In the genomic region with DNA sequence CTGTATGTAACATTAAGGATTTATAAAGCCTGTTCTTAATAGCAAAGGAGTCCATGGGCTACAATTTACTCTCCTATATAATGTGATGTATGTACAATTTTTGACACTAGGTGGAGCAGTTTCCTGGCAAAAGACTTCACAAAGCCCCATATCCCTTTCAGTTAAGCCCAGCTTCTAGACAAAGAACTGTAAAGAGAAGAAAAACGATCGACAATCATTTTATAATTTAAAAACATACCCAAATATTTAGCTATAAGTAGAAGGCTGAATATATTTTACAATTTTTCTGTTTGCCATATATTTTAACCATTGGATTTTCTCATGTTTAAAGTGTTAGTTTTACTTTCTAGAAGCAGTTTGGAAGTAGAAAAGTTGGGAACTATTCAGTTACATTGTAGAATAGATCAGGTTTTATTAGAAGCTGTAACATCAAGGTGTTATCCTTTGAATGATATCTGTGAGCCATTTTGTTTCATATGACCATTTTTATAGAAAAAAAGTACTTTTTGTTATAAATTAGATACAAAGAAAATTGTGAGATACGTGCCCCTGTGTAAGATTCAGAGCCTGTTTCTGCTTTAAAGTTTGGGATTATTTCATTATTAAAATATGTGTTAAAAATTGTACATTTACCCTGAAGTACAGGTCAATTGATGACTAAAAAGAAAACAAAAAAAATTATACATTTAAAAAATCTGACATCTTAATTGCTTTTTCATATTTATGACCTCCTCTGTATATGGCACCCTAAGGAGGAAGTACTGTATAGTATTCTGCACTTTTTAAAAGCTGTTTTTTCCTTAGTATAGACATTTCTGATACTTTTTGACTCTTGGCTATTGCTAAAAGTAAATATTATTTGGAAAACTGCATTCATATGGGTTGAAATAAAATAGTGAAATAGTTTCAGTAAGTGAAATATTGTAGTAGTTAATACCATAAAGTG, we compare ENCODE assay signal across 8 cellular contexts. TPM values are rescaled to one million over a fixed set of nuclear protein-coding genes. Genes with fewer than 3 reads are reported as not detected.
A peak's percentile ranks its signal among the peaks of the same experiment; 100 is the strongest.
DNase-seq lines count a peak whose midpoint lies in the region; ATAC-seq and TF ChIP-seq lines count a peak whose summit lies in the region.

No MANE protein-coding gene starts in this region.

- H3K9me3 ChIP-seq in thyroid gland: no peaks in the 10 kb centered on the region

- 30 to 32% methylated on average over 3 of the region's 3 CpGs for WGBS in thyroid gland, 2 donors

- H3K27ac ChIP-seq in thyroid gland: peak overlapping the region; percentile 28 to 43 (median 36)

- DNase-seq in D341Med (ENCODE audit: low spot score) (peak; percentile 73), NCI-H1417 treated with DMSO at 0.1 percent for 48 hours (lab: John Stamatoyannopoulos, UW) (peak; percentile 38), SK-MEL-5 (ENCODE audit: low read depth, low spot score) (peak; percentile 97), dermis microvascular lymphatic vessel endothelial cell (ENCODE audit: low read depth in 2 of 2) (peak; percentile 86 to 90), lung microvascular endothelial cell (ENCODE audit: low read depth in 2 of 2) (peak; percentile 92 to 93), thyroid gland (no peak)
- DNase-seq in stimulated activated CD4-positive, alpha-beta T cell treated with anti-CD3 and anti-CD28 coated beads, Interleukin-4, amount 100 ng/mL, for 4 hours: no peak

- H3K36me3 ChIP-seq in thyroid gland: no peaks in the 10 kb centered on the region

- ATAC-seq in GM21737 (IDR thresholded peaks at IDR 0.05; ENCODE audit: unreplicated experiment): peak; percentile 65

- intact Hi-C loops in thyroid gland (cut with DNase I): no loop called here

- H3K27me3 ChIP-seq in thyroid gland: no peaks in the 10 kb centered on the region

- TF ChIP-seq POLR2A in thyroid gland (IDR thresholded peaks at IDR 0.05): no peak

- in situ Hi-C loops in SK-MEL-5 (cut with HindIII; ENCODE audit: low pct_unique_long_range_greater_than_20kb, low sequenced_read_pairs): no loop called here

- peaks cover 9 to 19% of the 10 kb centered on the region in 2 donors for H3K4me1 ChIP-seq in thyroid gland

- peak; percentile 39 to 80 (median 66) for TF ChIP-seq CTCF in thyroid gland (IDR thresholded peaks at IDR 0.05)

- H3K4me3 ChIP-seq in thyroid gland (replicated peaks in 1 of 3): no peak overlapping the region

RNA-seq across cellular contexts. Expression of gene VMP1, which starts 46.3 kb away (rescaled TPM):
- total RNA-seq in SK-MEL-5 (2014; rRNA removed; shearing (Covaris generic)): 505 and 568 TPM in 2 replicates
- 233 and 304 TPM in 2 replicates for polyA plus RNA-seq in SK-MEL-5 (2015; cell fraction: cytosol; rRNA removed)
- 1,128 and 1,243 TPM in 2 replicates for polyA plus RNA-seq in SK-MEL-5 (2015; cell fraction: nucleus; rRNA removed)
- total RNA-seq in dermis microvascular lymphatic vessel endothelial cell (96.5 and 118 TPM in 2 replicates), lung microvascular endothelial cell (99.8 and 126 TPM in 2 replicates), thyroid gland (100 to 1,000 TPM in 3 of 4 donors, 10 to 100 TPM in 1; 98.5 to 168 (median 125) TPM)

RNA-seq across cellular contexts. Expression of gene PTRH2, which starts 46.6 kb away (rescaled TPM):
- total RNA-seq in SK-MEL-5 (2014; rRNA removed; shearing (Covaris generic)): 104 and 125 TPM in 2 replicates
- polyA plus RNA-seq in SK-MEL-5 (2015; cell fraction: cytosol; rRNA removed): 111 and 135 TPM in 2 replicates
- polyA plus RNA-seq in SK-MEL-5 (2015; cell fraction: nucleus; rRNA removed): 87.7 and 153 TPM in 2 replicates
- total RNA-seq in dermis microvascular lymphatic vessel endothelial cell (22.0 and 31.6 TPM in 2 replicates), lung microvascular endothelial cell (26.2 and 41.1 TPM in 2 replicates), thyroid gland (10 to 100 TPM in 3 of 4 donors, 1 to 10 TPM in 1; 9.6 to 27.4 (median 21.7) TPM)

Comparison
In these comparisons a context has a peak if more than half of its experiments do, and no peak if none do; other contexts are left out.
1. DNase-seq: peak in D341Med (single experiment), NCI-H1417 treated with DMSO at 0.1 percent for 48 hours (single experiment), SK-MEL-5 (single experiment), dermis microvascular lymphatic vessel endothelial cell (2 of 2) and lung microvascular endothelial cell (2 of 2); none in thyroid gland (0 of 2) and stimulated activated CD4-positive, alpha-beta T cell treated with anti-CD3 and anti-CD28 coated beads, Interleukin-4, amount 100 ng/mL, for 4 hours (0 of 2).